ENCODE assay signal across 19 cellular contexts in the genomic region with DNA sequence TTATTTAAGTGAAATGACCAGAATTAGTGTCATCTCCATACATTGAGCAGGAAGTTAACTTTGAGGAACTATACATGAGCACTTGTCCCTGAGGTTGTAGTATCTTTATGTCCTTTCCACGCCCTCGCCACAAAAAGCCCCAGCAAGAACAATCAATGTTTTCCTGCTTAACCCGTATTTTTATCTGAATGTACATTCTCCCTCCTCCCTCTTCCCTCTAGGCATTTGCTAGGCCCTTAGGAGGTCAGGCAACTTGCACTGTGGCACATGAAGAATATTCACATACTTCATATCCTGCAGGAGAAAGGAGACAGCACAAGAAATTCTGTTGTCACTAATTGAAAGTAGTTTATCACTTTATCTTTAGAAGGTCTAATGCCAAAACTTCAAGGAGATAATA. TPM values are rescaled to one million over a fixed set of nuclear protein-coding genes. Genes with fewer than 3 reads are reported as not detected.
DNase-seq lines count a peak whose midpoint lies in the region; FAIRE-seq and TF ChIP-seq lines count a peak whose summit lies in the region.
"Had no signal": no experiment of that assay in that cellular context is flagged by ENCODE, and none has a peak within 500 bp of the region (broad histone marks: within the 10 kb centered on the region; RNA-seq: fewer than 3 reads in every experiment).

No MANE protein-coding gene starts in this region.

- TF ChIP-seq EP300 in SK-N-SH (IDR thresholded peaks at IDR 0.05; ENCODE audit: borderline replicate concordance in 1 of 2, low read depth in 1 of 2, low read length in 1 of 2) = no peak

- H4K12ac ChIP-seq in trophoblast cell (ENCODE audit: low read depth, low read length) = no peak overlapping the region

- H2BK5ac ChIP-seq in trophoblast cell (ENCODE audit: low read depth, low read length, poor library complexity) = no peak overlapping the region

- H2AFZ ChIP-seq in SK-N-SH (ENCODE audit: low read depth) (no peak overlapping the region), endothelial cell of umbilical vein (ENCODE audit: low read depth, low read length) (no peak overlapping the region), trophoblast cell (ENCODE audit: insufficient read depth, low read length, poor library complexity) (no peak overlapping the region)

- H2AK5ac ChIP-seq in trophoblast cell (ENCODE audit: low read length) = no peak overlapping the region

- no peaks in the 10 kb centered on the region for H4K20me1 ChIP-seq in SK-N-SH (ENCODE audit: insufficient read depth)
- H4K20me1 ChIP-seq in endothelial cell of umbilical vein (replicated peaks; ENCODE audit: control insufficient read depth, extremely low read depth, insufficient read depth, low read length) = no peaks in the 10 kb centered on the region

- no peak overlapping the region for H3K4me3 ChIP-seq in HEK293 (ENCODE audit: low read depth, low read length)
- H3K4me3 ChIP-seq in SK-N-SH (ENCODE audit: low read depth in 2 of 2, low read length in 1 of 2) = 0 out of 4 replicates have a peak overlapping the region, but pooled peaks of 1 of the 2 experiments have one; percentile 1
- peak overlapping the region in 1 of 3 experiments; percentile 2 for H3K4me3 ChIP-seq in endothelial cell of umbilical vein (replicated peaks in 1 of 3; ENCODE audit: insufficient read depth in 1 of 3, low read depth in 1 of 3, low read length in 3 of 3)
- H3K4me3 ChIP-seq in trophoblast cell (ENCODE audit: low read depth, low read length) = no peak overlapping the region
- H3K4me3 ChIP-seq: MG63 had no signal

- no peak overlapping the region for H3K4me3 Mint-ChIP-seq in activated CD4-positive, alpha-beta memory T cell treated with anti-CD3 and anti-CD28 coated beads, Interleukin-2, amount 10 ng/mL, durations not matched to agents 7 days and 5 days
- H3K4me3 Mint-ChIP-seq: activated naive CD8-positive, alpha-beta T cell treated with anti-CD3 and anti-CD28 coated beads, Interleukin-2, amount 10 ng/mL, durations not matched to agents 7 days and 5 days; central memory CD8-positive, alpha-beta T cell; immature natural killer cell had no signal

- intact Hi-C loops in endothelial cell of umbilical vein (cut with micrococcal nuclease) = loop anchor here (1.0 to 5.0 kb wide), 4 partner anchors 81 to 473 kb away; partner anchors contain the start of gene ATP2B1

- dilution Hi-C loops in endothelial cell of umbilical vein (cut with MboI; ENCODE audit: extremely low pct_ligation_motif_present, low sequenced_read_pairs) = no loop called here

- H3K27me3 ChIP-seq in SK-N-SH (ENCODE audit: insufficient read depth) (no peaks in the 10 kb centered on the region), endothelial cell of umbilical vein (ENCODE audit: control insufficient read depth in 2 of 2, insufficient read depth in 2 of 2, low read length in 2 of 2) (no peaks in the 10 kb centered on the region), trophoblast cell (ENCODE audit: insufficient read depth, low read length) (no peaks in the 10 kb centered on the region)
- H3K27me3 ChIP-seq: MG63 had no signal

- peaks cover 43% of the 10 kb centered on the region for H3F3A ChIP-seq in SK-N-SH (replicated peaks; ENCODE audit: insufficient read depth)

- H4K8ac ChIP-seq in trophoblast cell (ENCODE audit: low read depth, low read length) = no peak overlapping the region

- peaks cover 8% of the 10 kb centered on the region for H3K79me1 ChIP-seq in trophoblast cell (ENCODE audit: low read length)

- no peak overlapping the region for H3K18ac ChIP-seq in trophoblast cell (ENCODE audit: low read length)

- CTCF ChIA-PET in HEK293 (lab: Yijun Ruan, JAX) = no interaction called here
- CTCF ChIA-PET in SK-N-SH (lab: Yijun Ruan, JAX) = no interaction called here
- CTCF ChIA-PET in endothelial cell of umbilical vein (lab: Charles Lee) = interaction anchor here (0.6 to 9.2 kb wide), 5 partner anchors 17 to 419 kb away, joined by 3 to 49 read pairs (median 5); partner anchors contain the start of gene DUSP6
- CTCF ChIA-PET in activated CD4-positive, alpha-beta memory T cell treated with anti-CD3 and anti-CD28 coated beads, Interleukin-2, amount 10 ng/mL, durations not matched to agents 7 days and 5 days (lab: Charles Lee) = no interaction called here

- H3K4ac ChIP-seq in trophoblast cell (ENCODE audit: low read depth, low read length) = no peak overlapping the region

- H3K9me3 ChIP-seq in HEK293 (ENCODE audit: control insufficient read depth, insufficient read depth, low read depth, low read length) (no peaks in the 10 kb centered on the region), SK-N-SH (no peaks in the 10 kb centered on the region), endothelial cell of umbilical vein (replicated peaks; ENCODE audit: control insufficient read depth, insufficient read depth, low read length) (no peaks in the 10 kb centered on the region), trophoblast cell (ENCODE audit: insufficient read depth, low read depth, low read length) (no peaks in the 10 kb centered on the region)
- H3K9me3 ChIP-seq: MG63 had no signal

- H3K27ac ChIP-seq in HEK293 (ENCODE audit: extremely low read depth, low read depth, low read length) = no peak overlapping the region
- H3K27ac ChIP-seq in SK-N-SH (ENCODE audit: low read depth in 2 of 2, low read length in 1 of 2) = peak overlapping the region; percentile 77 to 93
- peak overlapping the region; percentile 93 for H3K27ac ChIP-seq in endothelial cell of umbilical vein (ENCODE audit: insufficient read depth, low read depth, low read length)
- peak overlapping the region; percentile 45 for H3K27ac ChIP-seq in trophoblast cell (ENCODE audit: low read depth, low read length)
- H3K27ac ChIP-seq: C4-2B had no signal

- FAIRE-seq in endothelial cell of umbilical vein (lab: Jason Lieb, UNC) = no peak

- no peaks in the 10 kb centered on the region for H3K27me3 Mint-ChIP-seq in activated CD4-positive, alpha-beta memory T cell treated with anti-CD3 and anti-CD28 coated beads, Interleukin-2, amount 10 ng/mL, durations not matched to agents 7 days and 5 days
- H3K27me3 Mint-ChIP-seq: central memory CD8-positive, alpha-beta T cell had no signal

- H2BK120ac ChIP-seq in trophoblast cell (ENCODE audit: insufficient read depth, low read length, poor library complexity) = no peak overlapping the region

- H3K9me2 ChIP-seq in SK-N-SH = no peaks in the 10 kb centered on the region

- no peak for TF ChIP-seq POLR2A in endothelial cell of umbilical vein (IDR thresholded peaks at IDR 0.05; ENCODE audit: low read depth, low read length)

- H3K79me2 ChIP-seq in SK-N-SH (ENCODE audit: insufficient read depth) = no peaks in the 10 kb centered on the region; the same call in 1 of the 2 replicates
- no peaks in the 10 kb centered on the region for H3K79me2 ChIP-seq in endothelial cell of umbilical vein (ENCODE audit: control insufficient read depth, insufficient read depth, low read length)
- no peaks in the 10 kb centered on the region for H3K79me2 ChIP-seq in trophoblast cell (ENCODE audit: control insufficient read depth, insufficient read depth, low read length, poor library complexity)

- peaks cover 3% of the 10 kb centered on the region for H3K36me3 Mint-ChIP-seq in activated CD4-positive, alpha-beta memory T cell treated with anti-CD3 and anti-CD28 coated beads, Interleukin-2, amount 10 ng/mL, durations not matched to agents 7 days and 5 days (ENCODE audit: low read depth)

- no peak overlapping the region for H2BK12ac ChIP-seq in trophoblast cell (ENCODE audit: low read length)

- no peaks in the 10 kb centered on the region for H3K36me3 ChIP-seq in HEK293 (ENCODE audit: control insufficient read depth in 2 of 2, insufficient read depth in 1 of 2, low read length in 2 of 2)
- peaks cover 0 to 7% of the 10 kb centered on the region in 2 experiments for H3K36me3 ChIP-seq in SK-N-SH (replicated peaks in 1 of 2; ENCODE audit: control insufficient read depth in 1 of 2, insufficient read depth in 2 of 2, low read length in 1 of 2)
- H3K36me3 ChIP-seq in endothelial cell of umbilical vein (ENCODE audit: control insufficient read depth in 2 of 2, extremely low read depth in 1 of 2, insufficient read depth in 2 of 2, low read length in 2 of 2) = no peaks in the 10 kb centered on the region
- no peaks in the 10 kb centered on the region for H3K36me3 ChIP-seq in trophoblast cell (ENCODE audit: control insufficient read depth in 1 of 2, insufficient read depth in 2 of 2, low read length in 2 of 2)
- H3K36me3 ChIP-seq: MG63 had no signal

- WGBS in SK-N-SH (ENCODE audit: low lambda C conversion rate) = 69% methylated on average over 3 of the region's 3 CpGs
- no CpG with 5 or more reads among the region's 3 CpGs for WGBS in trophoblast cell (ENCODE audit: extremely low coverage, insufficient coverage, insufficient read length)

- no peak overlapping the region for H4K91ac ChIP-seq in trophoblast cell (ENCODE audit: low read depth, low read length)

- H3K23ac ChIP-seq in trophoblast cell (ENCODE audit: low read length) = no peak overlapping the region

- no peak overlapping the region for H3K14ac ChIP-seq in trophoblast cell (ENCODE audit: low read length)

- H3K4me1 ChIP-seq in HEK293 (ENCODE audit: control insufficient read depth, insufficient read depth, low read length) (peaks cover 10% of the 10 kb centered on the region; the same call in 1 of the 2 replicates), SK-N-SH (ENCODE audit: control insufficient read depth in 1 of 2, insufficient read depth in 2 of 2, low read depth in 1 of 2, low read length in 1 of 2) (peaks cover 18 to 53% of the 10 kb centered on the region in 2 experiments), endothelial cell of umbilical vein (ENCODE audit: control insufficient read depth, extremely low read depth, insufficient read depth, low read length) (peaks cover 72% of the 10 kb centered on the region), trophoblast cell (ENCODE audit: control insufficient read depth in 1 of 2, insufficient read depth in 2 of 2, low read length in 2 of 2) (peaks cover 12 to 25% of the 10 kb centered on the region in 2 experiments)

- BruUV-seq in endothelial cell of umbilical vein (replicated peaks; lab: Mats Ljungman, UMichigan) = TSS peak; percentile 38

- no peak overlapping the region for H3K27ac Mint-ChIP-seq in activated CD4-positive, alpha-beta memory T cell treated with anti-CD3 and anti-CD28 coated beads, Interleukin-2, amount 10 ng/mL, durations not matched to agents 7 days and 5 days
- H3K27ac Mint-ChIP-seq: activated naive CD8-positive, alpha-beta T cell treated with anti-CD3 and anti-CD28 coated beads, Interleukin-2, amount 10 ng/mL, durations not matched to agents 7 days and 5 days had no signal

- no peak for TF ChIP-seq RAD21 in SK-N-SH (IDR thresholded peaks at IDR 0.05; ENCODE audit: low read length)

- H3K4me1 Mint-ChIP-seq in activated CD4-positive, alpha-beta memory T cell treated with anti-CD3 and anti-CD28 coated beads, Interleukin-2, amount 10 ng/mL, durations not matched to agents 7 days and 5 days = peaks cover 24% of the 10 kb centered on the region

- no peaks in the 10 kb centered on the region for H3K9me1 ChIP-seq in endothelial cell of umbilical vein (replicated peaks; ENCODE audit: control insufficient read depth, extremely low read depth, insufficient read depth, low read length)

- no peak for DNase-seq in SK-N-SH
- DNase-seq in endothelial cell of umbilical vein (ENCODE audit: low read depth, low spot score) = no peak
- peak; percentile 33 to 82 for DNase-seq in trophoblast cell
- no peak for DNase-seq in ecto neural progenitor cell (ENCODE audit: low spot score)
- DNase-seq in NCI-H2107 (lab: John Stamatoyannopoulos, UW) = no peak
- DNase-seq in activated CD4-positive, alpha-beta memory T cell treated with anti-CD3 and anti-CD28 coated beads, Interleukin-2, amount 10 ng/mL, durations not matched to agents 7 days and 5 days = no peak
- no peak for DNase-seq in putamen (ENCODE audit: low spot score)
- DNase-seq: activated CD4-positive, alpha-beta T cell treated with anti-CD3 and anti-CD28 coated beads, Interleukin-2, amount 50 U/mL, for 4 hours; activated naive CD8-positive, alpha-beta T cell treated with anti-CD3 and anti-CD28 coated beads, Interleukin-2, amount 10 ng/mL, durations not matched to agents 7 days and 5 days; activated T-cell treated with anti-CD3 and anti-CD28 coated beads, Interleukin-2, amount 50 U/mL, for 48 hours; DMS79 treated with DMSO at 0.1 percent for 48 hours; immature natural killer cell; midbrain; nucleus accumbens; T-helper 9 cell had no signal

- no peaks in the 10 kb centered on the region for H3K9me3 Mint-ChIP-seq in activated CD4-positive, alpha-beta memory T cell treated with anti-CD3 and anti-CD28 coated beads, Interleukin-2, amount 10 ng/mL, durations not matched to agents 7 days and 5 days
- H3K9me3 Mint-ChIP-seq: activated naive CD8-positive, alpha-beta T cell treated with anti-CD3 and anti-CD28 coated beads, Interleukin-2, amount 10 ng/mL, durations not matched to agents 7 days and 5 days; central memory CD8-positive, alpha-beta T cell; immature natural killer cell had no signal

- POLR2A ChIA-PET in HEK293 (lab: Yijun Ruan, JAX) = no interaction called here
- POLR2A ChIA-PET in SK-N-SH (lab: Yijun Ruan, JAX) = no interaction called here
- POLR2A ChIA-PET in endothelial cell of umbilical vein (lab: Charles Lee) = interaction anchor here (1.9 kb wide), 1 partner anchor 18 kb away, joined by 9 read pairs; the partner anchor contains the start of gene DUSP6
- POLR2A ChIA-PET in activated CD4-positive, alpha-beta memory T cell treated with anti-CD3 and anti-CD28 coated beads, Interleukin-2, amount 10 ng/mL, durations not matched to agents 7 days and 5 days (lab: Charles Lee) = no interaction called here

- TF ChIP-seq CTCF in HEK293 (tag by site-specific recombination; IDR thresholded peaks at IDR 0.05) = no peak
- no peak for TF ChIP-seq CTCF in SK-N-SH (IDR thresholded peaks at IDR 0.05)
- no peak for TF ChIP-seq CTCF in endothelial cell of umbilical vein (IDR thresholded peaks at IDR 0.05; ENCODE audit: extremely low read depth in 1 of 2, insufficient read depth in 1 of 2, low read depth in 1 of 2, low read length in 2 of 2)

- peak overlapping the region; percentile 67; the same call in 1 of the 2 replicates for H3K4me2 ChIP-seq in SK-N-SH
- H3K4me2 ChIP-seq in endothelial cell of umbilical vein (ENCODE audit: insufficient read depth, low read length) = peak overlapping the region; percentile 74
- H3K4me2 ChIP-seq in trophoblast cell (ENCODE audit: low read length) = no peak overlapping the region

- H3K9ac ChIP-seq in SK-N-SH (peak overlapping the region; percentile 47; the same call in 1 of the 2 replicates), endothelial cell of umbilical vein (replicated peaks; ENCODE audit: extremely low read depth, insufficient read depth, low read length) (peak overlapping the region; percentile 61), trophoblast cell (ENCODE audit: low read length) (no peak overlapping the region)

RNA-seq across cellular contexts. Expression of gene DUSP6, which starts 18.1 kb away (rescaled TPM):
- polyA plus RNA-seq in SK-N-SH (2012; rRNA removed) (64.8 and 71.4 TPM in 2 replicates), endothelial cell of umbilical vein (149 and 171 TPM in 2 replicates)
- 37.6 and 45.0 TPM in 2 replicates for polyA plus RNA-seq in SK-N-SH (2012; cell fraction: cytosol; rRNA removed)
- polyA plus RNA-seq in SK-N-SH (2012; cell fraction: nucleus; rRNA removed) = 225 and 270 TPM in 2 replicates
- 148 and 200 TPM in 2 replicates for total RNA-seq in endothelial cell of umbilical vein
- 139 and 150 TPM in 2 replicates for polyA plus RNA-seq in endothelial cell of umbilical vein (2011; cell fraction: cytosol; rRNA removed)
- polyA plus RNA-seq in endothelial cell of umbilical vein (2011; cell fraction: nucleus; rRNA removed) = 438 and 510 TPM in 2 replicates
- polyA plus RNA-seq in endothelial cell of umbilical vein (2012) = 142 and 205 TPM in 2 replicates
- polyA minus RNA-seq in endothelial cell of umbilical vein = 318 and 353 TPM in 2 replicates
- polyA minus RNA-seq in endothelial cell of umbilical vein (2011; cell fraction: cytosol; rRNA and poly(A)+ RNA removed) = 2.6 TPM
- polyA minus RNA-seq in endothelial cell of umbilical vein (2011; cell fraction: nucleus; rRNA and poly(A)+ RNA removed) = 428 and 523 TPM in 2 replicates
- 7.5 and 8.0 TPM in 2 replicates for polyA plus RNA-seq in trophoblast cell (2013)
- total RNA-seq in activated CD4-positive, alpha-beta memory T cell treated with anti-CD3 and anti-CD28 coated beads, Interleukin-2, amount 10 ng/mL, durations not matched to agents 7 days and 5 days = 100 to 1,000 TPM; 170 to 171 TPM

Comparison
In these comparisons a context has a peak if more than half of its experiments do, and no peak if none do; other contexts are left out.
1. DNase-seq: peak in trophoblast cell (2 of 2); none in SK-N-SH (single experiment), endothelial cell of umbilical vein (single experiment), ecto neural progenitor cell (single experiment), NCI-H2107 (single experiment), activated CD4-positive, alpha-beta memory T cell treated with anti-CD3 and anti-CD28 coated beads, Interleukin-2, amount 10 ng/mL, durations not matched to agents 7 days and 5 days (single experiment) and putamen (single experiment).